In the genomic region with DNA sequence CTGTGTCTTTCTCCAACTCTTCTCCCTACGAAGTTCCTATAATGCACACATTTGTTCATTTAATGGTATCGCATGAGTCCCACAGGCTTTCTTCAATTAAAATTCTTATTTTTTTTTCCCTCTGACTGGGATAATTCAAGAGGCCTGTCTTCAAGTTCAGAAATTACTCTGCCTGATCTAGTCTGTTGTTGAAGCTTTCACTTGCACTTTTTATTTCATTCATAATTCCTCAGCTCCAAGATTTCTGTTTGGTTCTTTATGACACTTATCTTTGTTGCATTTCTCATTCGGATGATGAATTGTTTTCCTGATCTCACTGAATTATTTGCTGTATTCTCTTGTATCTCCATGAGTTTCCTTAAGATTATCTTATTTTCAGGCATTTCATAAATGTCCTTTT, we compare ENCODE assay signal across 24 cellular contexts.
A peak's percentile ranks its signal among the peaks of the same experiment; 100 is the strongest.
DNase-seq lines count a peak whose midpoint lies in the region; ATAC-seq, FAIRE-seq and TF ChIP-seq lines count a peak whose summit lies in the region.
"Had no signal": no experiment of that assay in that cellular context is flagged by ENCODE, and none has a peak within 500 bp of the region (broad histone marks: within the 10 kb centered on the region; RNA-seq: fewer than 3 reads in every experiment).

No MANE protein-coding gene starts in this region.

- TF ChIP-seq EP300 in GM12878 (IDR thresholded peaks at IDR 0.05; ENCODE audit: borderline replicate concordance in 1 of 2, control insufficient read depth in 1 of 2, low read depth in 2 of 2, low read length in 2 of 2): no peak

- H3K27ac ChIP-seq in GM12878 (ENCODE audit: control insufficient read depth, insufficient read depth) (no peak overlapping the region), endothelial cell of umbilical vein (ENCODE audit: insufficient read depth, low read depth, low read length) (no peak overlapping the region)
- H3K27ac ChIP-seq: BLaER1 had no signal

- H4K20me1 ChIP-seq in GM12878 (ENCODE audit: control insufficient read depth, insufficient read depth): no peaks in the 10 kb centered on the region
- no peaks in the 10 kb centered on the region for H4K20me1 ChIP-seq in endothelial cell of umbilical vein (replicated peaks; ENCODE audit: control insufficient read depth, extremely low read depth, insufficient read depth, low read length)
- H4K20me1 ChIP-seq: BLaER1 had no signal

- no peak for TF ChIP-seq RAD21 in GM12878 (IDR thresholded peaks at IDR 0.05; ENCODE audit: insufficient read depth, low read depth, low read length)

- no TSS peak for BruUV-seq in GM12878 (replicated peaks; lab: Mats Ljungman, UMichigan)
- no TSS peak for BruUV-seq in endothelial cell of umbilical vein (replicated peaks; lab: Mats Ljungman, UMichigan)

- no peak for TF ChIP-seq POLR2A in GM12878 (IDR thresholded peaks at IDR 0.05; ENCODE audit: low read depth, low read length)
- TF ChIP-seq POLR2A in endothelial cell of umbilical vein (IDR thresholded peaks at IDR 0.05; ENCODE audit: low read depth, low read length): no peak

- POLR2A ChIA-PET in GM12878 (lab: Charles Lee) (no interaction called here), endothelial cell of umbilical vein (lab: Charles Lee) (no interaction called here)

- H2AFZ ChIP-seq in GM12878 (ENCODE audit: control insufficient read depth, low read depth, low read length): no peak overlapping the region
- H2AFZ ChIP-seq in endothelial cell of umbilical vein (ENCODE audit: low read depth, low read length): no peak overlapping the region

- CTCF ChIA-PET in GM12878 (lab: Yijun Ruan, JAX): no interaction called here
- CTCF ChIA-PET in endothelial cell of umbilical vein (lab: Charles Lee): no interaction called here

- FAIRE-seq in GM12878 (lab: Jason Lieb, UNC): no peak
- FAIRE-seq in endothelial cell of umbilical vein (lab: Jason Lieb, UNC): peak; percentile 31
- FAIRE-seq: A204.1, GM12891, GM19239 had no signal

- intact Hi-C loops in GM12878 (cut with micrococcal nuclease; ENCODE audit: unreplicated experiment) (no loop called here), endothelial cell of umbilical vein (cut with micrococcal nuclease) (no loop called here)

- H3K9ac ChIP-seq in adipocyte (ENCODE audit: low read length): no peak overlapping the region
- no peak overlapping the region for H3K9ac ChIP-seq in GM12878 (ENCODE audit: control insufficient read depth, insufficient read depth, low read length)
- H3K9ac ChIP-seq in endothelial cell of umbilical vein (replicated peaks; ENCODE audit: extremely low read depth, insufficient read depth, low read length): no peak overlapping the region
- H3K9ac ChIP-seq: BLaER1 had no signal

- H3K9me1 ChIP-seq in endothelial cell of umbilical vein (replicated peaks; ENCODE audit: control insufficient read depth, extremely low read depth, insufficient read depth, low read length): no peaks in the 10 kb centered on the region

- H3K27me3 ChIP-seq in adipocyte (replicated peaks; ENCODE audit: control insufficient read depth, insufficient read depth, low read length) (no peaks in the 10 kb centered on the region), GM12878 (replicated peaks in 1 of 2; ENCODE audit: control insufficient read depth in 2 of 2, insufficient read depth in 2 of 2, low read length in 1 of 2) (no peaks in the 10 kb centered on the region), endothelial cell of umbilical vein (ENCODE audit: control insufficient read depth in 2 of 2, insufficient read depth in 2 of 2, low read length in 2 of 2) (no peaks in the 10 kb centered on the region)
- H3K27me3 ChIP-seq: BE2C, BLaER1 had no signal

- WGBS in GM12878 (ENCODE audit: insufficient coverage, insufficient replicate concordance, low lambda C conversion rate, missing lambda C conversion rate): 96% methylated on average over 3 of the region's 3 CpGs

- dilution Hi-C loops in endothelial cell of umbilical vein (cut with MboI; ENCODE audit: extremely low pct_ligation_motif_present, low sequenced_read_pairs): no loop called here

- H3K9me3 ChIP-seq in adipocyte (ENCODE audit: control insufficient read depth, low read length) (peaks cover 17% of the 10 kb centered on the region), GM12878 (replicated peaks; ENCODE audit: control insufficient read depth, insufficient read depth, low read length) (peaks cover 12% of the 10 kb centered on the region), endothelial cell of umbilical vein (replicated peaks; ENCODE audit: control insufficient read depth, insufficient read depth, low read length) (no peaks in the 10 kb centered on the region)
- H3K9me3 ChIP-seq: BE2C had no signal

- peak overlapping the region; percentile 59 for H3K4me3 ChIP-seq in adipocyte (ENCODE audit: low read length)
- H3K4me3 ChIP-seq in GM12878: no peak overlapping the region
- no peak overlapping the region for H3K4me3 ChIP-seq in endothelial cell of umbilical vein (replicated peaks in 1 of 3; ENCODE audit: insufficient read depth in 1 of 3, low read depth in 1 of 3, low read length in 3 of 3)
- H3K4me3 ChIP-seq: BLaER1 had no signal

- H3K36me3 ChIP-seq in adipocyte (ENCODE audit: control insufficient read depth, insufficient read depth, low read length, severe bottlenecking) (peaks cover 19% of the 10 kb centered on the region), GM12878 (ENCODE audit: control insufficient read depth in 2 of 2, insufficient read depth in 2 of 2, low read length in 1 of 2) (no peaks in the 10 kb centered on the region), endothelial cell of umbilical vein (ENCODE audit: control insufficient read depth in 2 of 2, extremely low read depth in 1 of 2, insufficient read depth in 2 of 2, low read length in 2 of 2) (no peaks in the 10 kb centered on the region)
- H3K36me3 ChIP-seq: BE2C had no signal

- in situ Hi-C loops in GM12878 (cut with MboI): no loop called here

- SMC1A ChIA-PET in GM12878 (lab: Charles Lee; ENCODE audit: uncharacterized antibody, unreplicated experiment): interaction anchor here (0.5 kb wide), 1 partner anchor 105 kb away, joined by 3 read pairs; no protein-coding TSS in a partner anchor

- H3K79me2 ChIP-seq in GM12878 (ENCODE audit: control insufficient read depth, insufficient read depth, low read length): no peaks in the 10 kb centered on the region
- no peaks in the 10 kb centered on the region for H3K79me2 ChIP-seq in endothelial cell of umbilical vein (ENCODE audit: control insufficient read depth, insufficient read depth, low read length)

- DNase-seq in adipocyte (ENCODE audit: low read depth) (no peak), GM12878 (ENCODE audit: low read depth, low spot score) (no peak), endothelial cell of umbilical vein (ENCODE audit: low read depth, low spot score) (no peak), NCI-H1436 treated with DMSO at 0.1 percent for 48 hours (lab: John Stamatoyannopoulos, UW) (no peak)
- no peak for DNase-seq in activated CD8-positive, alpha-beta memory T cell treated with anti-CD3 and anti-CD28 coated beads, Interleukin-2, amount 50 U/mL, for 48 hours
- DNase-seq: 8988T; ACHN; BE2C; C1 segment of cervical spinal cord; CD4-positive, alpha-beta memory T cell; CD4-positive, CD25-positive, alpha-beta regulatory T cell; CD8-positive, alpha-beta memory T cell; COR-L47; DMS 273 treated with DMSO at 0.1 percent for 48 hours; DMS153; DMS53; DMS79; DND-41; EL; GDM1 had no signal

- peaks cover 15% of the 10 kb centered on the region for H3K4me1 ChIP-seq in adipocyte (ENCODE audit: control insufficient read depth, insufficient read depth, low read length)
- H3K4me1 ChIP-seq in GM12878 (ENCODE audit: control insufficient read depth, insufficient read depth, low read length): no peaks in the 10 kb centered on the region
- no peaks in the 10 kb centered on the region for H3K4me1 ChIP-seq in endothelial cell of umbilical vein (ENCODE audit: control insufficient read depth, extremely low read depth, insufficient read depth, low read length)
- H3K4me1 ChIP-seq: BE2C, BLaER1 had no signal

- no peak for ATAC-seq in GM12878

- RAD21 ChIA-PET in GM12878 (lab: Charles Lee; ENCODE audit: unreplicated experiment): no interaction called here

- H3K4me2 ChIP-seq in GM12878 (ENCODE audit: control insufficient read depth, insufficient read depth): no peak overlapping the region
- no peak overlapping the region for H3K4me2 ChIP-seq in endothelial cell of umbilical vein (ENCODE audit: insufficient read depth, low read length)
- H3K4me2 ChIP-seq: BLaER1 had no signal

- TF ChIP-seq CTCF in GM12878 (IDR thresholded peaks at IDR 0.05 in 2 of 3, conservative IDR thresholded peaks at IDR 0.05 in 1 of 3; ENCODE audit: control insufficient read depth in 2 of 3, extremely low read depth in 1 of 3, insufficient read depth in 1 of 3, low read depth in 3 of 3, low read length in 3 of 3): no peak
- TF ChIP-seq CTCF in endothelial cell of umbilical vein (IDR thresholded peaks at IDR 0.05; ENCODE audit: extremely low read depth in 1 of 2, insufficient read depth in 1 of 2, low read depth in 1 of 2, low read length in 2 of 2): no peak

TF ChIP-seq in GM12878, 131 proteins besides CTCF, POLR2A, EP300 and RAD21:
- TF ChIP-seq SMAD5 (IDR thresholded peaks at IDR 0.05; ENCODE audit: low read depth) (no peak), CBX5 (IDR thresholded peaks at IDR 0.05; ENCODE audit: low read depth) (0 out of 2 replicates have a peak, but pooled peaks have one; percentile 9)

TF ChIP-seq in endothelial cell of umbilical vein, 7 proteins besides CTCF, POLR2A, EP300 and RAD21:
- TF ChIP-seq, protein P1, sequence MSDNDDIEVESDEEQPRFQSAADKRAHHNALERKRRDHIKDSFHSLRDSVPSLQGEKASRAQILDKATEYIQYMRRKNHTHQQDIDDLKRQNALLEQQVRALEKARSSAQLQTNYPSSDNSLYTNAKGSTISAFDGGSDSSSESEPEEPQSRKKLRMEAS (IDR thresholded peaks at IDR 0.05; ENCODE audit: insufficient read depth, insufficient read length): no peak
